Comparison of ENCODE assay signal across 27 cellular contexts in the genomic region with DNA sequence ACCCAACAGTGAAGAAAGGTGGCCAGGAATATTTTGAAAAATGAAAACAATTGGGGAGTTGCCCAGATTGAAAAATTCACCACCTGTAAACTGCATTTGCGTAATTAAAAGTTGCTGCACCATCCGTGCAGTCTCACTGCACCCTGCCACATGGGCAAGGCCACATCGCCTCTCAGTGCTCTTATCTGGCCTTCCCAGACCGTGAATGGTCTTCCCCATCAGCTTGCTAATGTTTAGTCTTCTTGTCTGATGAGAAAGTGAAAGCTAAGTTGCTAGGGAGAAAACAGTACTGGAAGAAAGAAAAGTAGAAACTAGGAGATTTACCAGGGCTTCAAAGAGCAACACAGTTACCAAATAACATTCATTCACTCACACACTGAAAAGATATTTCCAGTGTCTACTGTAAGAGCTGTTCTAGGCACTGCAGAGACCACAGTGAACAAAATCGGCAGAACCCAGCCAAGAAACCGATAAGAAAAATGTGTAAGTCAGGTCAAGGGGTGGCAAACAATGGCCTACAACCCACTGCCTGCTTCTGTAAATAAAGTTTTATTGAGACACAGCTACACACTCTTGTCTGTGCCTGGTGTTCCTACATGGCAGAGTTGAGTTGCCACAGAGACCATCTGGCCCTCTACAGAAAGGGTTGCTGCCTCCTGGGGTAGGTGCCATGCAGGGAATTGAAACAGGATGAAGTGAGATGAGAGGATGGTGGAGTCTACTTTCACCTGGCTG.
DNase-seq lines count a peak whose midpoint lies in the region; TF ChIP-seq lines count a peak whose summit lies in the region.
"Had no signal": no experiment of that assay in that cellular context is flagged by ENCODE, and none has a peak within 500 bp of the region (broad histone marks: within the 10 kb centered on the region; RNA-seq: fewer than 3 reads in every experiment).

No MANE protein-coding gene starts in this region.

- peak overlapping the region; percentile 40 for H3K27ac Mint-ChIP-seq in nephron progenitor cell
- H3K27ac Mint-ChIP-seq: activated T-cell treated with anti-CD3 and anti-CD28 coated beads, Interleukin-2, amount 50 U/mL, for 24 hours; B cell; CD8-positive, alpha-beta T cell; immature natural killer cell; T-helper 1 cell treated with Interleukin-12 subunit alpha and Interleukin-12 subunit beta and Interleukin-4 antibody, amounts not matched to agents 30 μg/mL and 1 μg/mL, for 36 hours had no signal

- TF ChIP-seq POLR2A in erythroblast (IDR thresholded peaks at IDR 0.05; ENCODE audit: low read length) = peak; percentile 19

- no peaks in the 10 kb centered on the region for H3K27me3 Mint-ChIP-seq in nephron progenitor cell (ENCODE audit: low read depth, poor library complexity)

- no peak for TF ChIP-seq CTCF in nephron progenitor cell (IDR thresholded peaks at IDR 0.05)

- H3K4me1 Mint-ChIP-seq in nephron progenitor cell = peaks cover 5% of the 10 kb centered on the region
- H3K4me1 Mint-ChIP-seq: B cell; immature natural killer cell; stimulated activated naive CD8-positive, alpha-beta T cell treated with anti-CD3 and anti-CD28 coated beads, Interleukin-15, amount 100 ng/mL, for 72 hours had no signal

- peak; percentile 49 for DNase-seq in CMK (ENCODE audit: low read depth)
- peak; percentile 34 for DNase-seq in UCSD-AML1 (lab: John Stamatoyannopoulos, UW; ENCODE audit: unreplicated experiment)
- DNase-seq in erythroblast (lab: John Stamatoyannopoulos, UW) = peak; percentile 94 to 98
- DNase-seq in nephron progenitor cell = no peak
- DNase-seq in effector CD8-positive, alpha-beta T cell (lab: John Stamatoyannopoulos, UW) = no peak
- DNase-seq in KG1 (lab: John Stamatoyannopoulos, UW) = no peak
- DNase-seq in NCI-H510A treated with DMSO at 0.1 percent for 48 hours (lab: John Stamatoyannopoulos, UW) = no peak
- DNase-seq in NCI-H2029 (lab: John Stamatoyannopoulos, UW) = no peak
- DNase-seq: activated CD4-positive, alpha-beta T cell treated with anti-CD3 and anti-CD28 coated beads for 48 hours; activated naive CD4-positive, alpha-beta T cell; activated T-cell treated with anti-CD3 and anti-CD28 coated beads, Interleukin-2, amount 50 U/mL, for 24 hours; amniotic stem cell; CD8-positive, alpha-beta T cell; effector CD4-positive, alpha-beta T cell; foreskin fibroblast; hippocampal formation; immature natural killer cell; mesendoderm; NCI-H1417 treated with DMSO at 0.1 percent for 48 hours; NCI-H2107; NCI-H446 treated with DMSO at 0.1 percent for 48 hours; stimulated activated CD8-positive, alpha-beta memory T cell treated with anti-CD3 and anti-CD28 coated beads, Interleukin-4, amount 100 ng/mL, for 48 hours; stimulated activated naive CD8-positive, alpha-beta T cell treated with anti-CD3 and anti-CD28 coated beads, Interleukin-15, amount 100 ng/mL, for 72 hours; transverse colon had no signal

- no peaks in the 10 kb centered on the region for H3K9me3 Mint-ChIP-seq in nephron progenitor cell
- H3K9me3 Mint-ChIP-seq: activated T-cell treated with anti-CD3 and anti-CD28 coated beads, Interleukin-2, amount 50 U/mL, for 24 hours; CD8-positive, alpha-beta T cell; H9; immature natural killer cell; stimulated activated naive CD8-positive, alpha-beta T cell treated with anti-CD3 and anti-CD28 coated beads, Interleukin-15, amount 100 ng/mL, for 72 hours; T-helper 1 cell treated with Interleukin-12 subunit alpha and Interleukin-12 subunit beta and Interleukin-4 antibody, amounts not matched to agents 30 μg/mL and 1 μg/mL, for 36 hours had no signal

- H3K4me3 Mint-ChIP-seq in nephron progenitor cell = no peak overlapping the region
- H3K4me3 Mint-ChIP-seq: activated T-cell treated with anti-CD3 and anti-CD28 coated beads, Interleukin-2, amount 50 U/mL, for 24 hours; B cell; CD8-positive, alpha-beta T cell; H9; immature natural killer cell; stimulated activated naive CD8-positive, alpha-beta T cell treated with anti-CD3 and anti-CD28 coated beads, Interleukin-15, amount 100 ng/mL, for 72 hours; T-helper 1 cell treated with Interleukin-12 subunit alpha and Interleukin-12 subunit beta and Interleukin-4 antibody, amounts not matched to agents 30 μg/mL and 1 μg/mL, for 36 hours had no signal

- peaks cover 9% of the 10 kb centered on the region for H3K36me3 Mint-ChIP-seq in nephron progenitor cell (ENCODE audit: low read depth)
- H3K36me3 Mint-ChIP-seq: CD8-positive, alpha-beta T cell; immature natural killer cell had no signal

Comparison
In these comparisons a context has a peak if more than half of its experiments do, and no peak if none do; other contexts are left out.
1. DNase-seq: peak in CMK (single experiment), UCSD-AML1 (single experiment) and erythroblast (2 of 2); none in nephron progenitor cell (single experiment), effector CD8-positive, alpha-beta T cell (single experiment), KG1 (single experiment), NCI-H510A treated with DMSO at 0.1 percent for 48 hours (single experiment) and NCI-H2029 (single experiment).